Comparison of ENCODE assay signal across 14 cellular contexts in genomic region chr10:52466464-52466863, GRCh38.
A peak's percentile ranks its signal among the peaks of the same experiment; 100 is the strongest.
DNase-seq lines count a peak whose midpoint lies in the region; ATAC-seq and TF ChIP-seq lines count a peak whose summit lies in the region.
"Had no signal": no experiment of that assay in that cellular context is flagged by ENCODE, and none has a peak within 500 bp of the region (broad histone marks: within the 10 kb centered on the region; RNA-seq: fewer than 3 reads in every experiment).

No MANE protein-coding gene starts in this region.

- peak overlapping the region; percentile 47 for H3K4me3 ChIP-seq in DOHH2 (ENCODE audit: low read length)

- no peaks in the 10 kb centered on the region for H4K20me1 ChIP-seq in DOHH2 (ENCODE audit: control insufficient read depth, insufficient read depth, low read depth, low read length)

- H3K9me3 ChIP-seq in DOHH2 (ENCODE audit: control insufficient read depth, insufficient read depth, low read length) = no peaks in the 10 kb centered on the region

- DNase-seq in NCI-H69 (lab: John Stamatoyannopoulos, UW) (peak; percentile 10), medulla oblongata (ENCODE audit: extremely low spot score) (peak; percentile 38), amniotic stem cell (lab: John Stamatoyannopoulos, UW) (no peak), activated gamma-delta T cell treated with Interleukin-2 at 50 U/mL for 16 hours (no peak)
- DNase-seq: activated CD4-positive, alpha-beta memory T cell treated with anti-CD3 and anti-CD28 coated beads, Interleukin-2, amount 10 ng/mL, durations not matched to agents 7 days and 5 days; activated naive CD4-positive, alpha-beta T cell treated with anti-CD3 and anti-CD28 coated beads for 36 hours; CD4-positive, alpha-beta memory T cell; erythroblast; NCI-H2081 treated with DMSO at 0.1 percent for 48 hours; OCI-M1 had no signal

- H3K27ac ChIP-seq in DOHH2 (ENCODE audit: low read depth, low read length) = peak overlapping the region; percentile 59

- no peaks in the 10 kb centered on the region for H3K9me2 ChIP-seq in DOHH2 (replicated peaks; ENCODE audit: control insufficient read depth, low read length)

- H3K36me3 ChIP-seq in DOHH2 (ENCODE audit: control insufficient read depth, low read length) = no peaks in the 10 kb centered on the region

- no peaks in the 10 kb centered on the region for H3K79me2 ChIP-seq in DOHH2 (ENCODE audit: control insufficient read depth, low read length)

- no peaks in the 10 kb centered on the region for H3K27me3 ChIP-seq in DOHH2 (ENCODE audit: control insufficient read depth, low read length)

- no peak for TF ChIP-seq CTCF in DOHH2 (IDR thresholded peaks at IDR 0.05; ENCODE audit: low read depth, low read length, poor library complexity, severe bottlenecking)

- peak; percentile 56 for ATAC-seq in GM19468 (IDR thresholded peaks at IDR 0.05; ENCODE audit: extremely low read depth, unreplicated experiment)
- ATAC-seq in GM19023 (IDR thresholded peaks at IDR 0.05; ENCODE audit: unreplicated experiment) = no peak
- ATAC-seq in HG02884 (IDR thresholded peaks at IDR 0.05; ENCODE audit: unreplicated experiment) = no peak

- H3K4me1 ChIP-seq in DOHH2 (ENCODE audit: control insufficient read depth, low read length) = peaks cover 57% of the 10 kb centered on the region

- H3F3A ChIP-seq in DOHH2 (ENCODE audit: control insufficient read depth, insufficient read depth) = no peaks in the 10 kb centered on the region; the same call in 1 of the 2 replicates

- peak overlapping the region; percentile 60 for H3K4me2 ChIP-seq in DOHH2 (ENCODE audit: low read length)

Comparison
In these comparisons a context has a peak if more than half of its experiments do, and no peak if none do; other contexts are left out.
1. DNase-seq: peak in NCI-H69 (single experiment) and medulla oblongata (single experiment); none in amniotic stem cell (single experiment) and activated gamma-delta T cell treated with Interleukin-2 at 50 U/mL for 16 hours (single experiment).